In genomic region chr12:125203145-125203765, GRCh38 we compare ENCODE assay signal across 9 cellular contexts. TPM values are rescaled to one million over a fixed set of nuclear protein-coding genes. Genes with fewer than 3 reads are reported as not detected.
DNase-seq lines count a peak whose midpoint lies in the region; ATAC-seq and TF ChIP-seq lines count a peak whose summit lies in the region.
"Had no signal": no experiment of that assay in that cellular context is flagged by ENCODE, and none has a peak within 500 bp of the region (broad histone marks: within the 10 kb centered on the region; RNA-seq: fewer than 3 reads in every experiment).

No MANE protein-coding gene starts in this region.

- no peak for TF ChIP-seq POLR2A in spleen (IDR thresholded peaks at IDR 0.05)
- TF ChIP-seq POLR2A in vagina (IDR thresholded peaks at IDR 0.05) = no peak

- peak; percentile 27 to 73 for DNase-seq in NCI-H524 (lab: John Stamatoyannopoulos, UW)
- DNase-seq in NCI-H524 treated with DMSO at 0.1 percent for 48 hours (lab: John Stamatoyannopoulos, UW) = no peak
- peak; percentile 26 to 36 for DNase-seq in Kasumi-1 (lab: John Stamatoyannopoulos, UW)
- DNase-seq in cardiac fibroblast (ENCODE audit: low read depth in 2 of 2) = peak in 1 of 2 donors; percentile 26
- DNase-seq in spleen = no peak
- DNase-seq in DMS79 (lab: John Stamatoyannopoulos, UW) = no peak
- DNase-seq in vagina (ENCODE audit: extremely low spot score in 2 of 2) = no peak
- DNase-seq: NCI-H2227 treated with DMSO at 0.1 percent for 48 hours had no signal

- no peaks in the 10 kb centered on the region for H3K4me1 ChIP-seq in spleen
- H3K4me1 ChIP-seq in vagina = no peaks in the 10 kb centered on the region

- no peak overlapping the region for H3K27ac ChIP-seq in spleen
- no peak overlapping the region for H3K27ac ChIP-seq in vagina

- 19 to 35% (median 24%) methylated on average over 1 of the region's 1 CpG for WGBS in spleen, 5 donors

- intact Hi-C loops in spleen (cut with DNase I; ENCODE audit: low total_unique reads) = no loop called here
- intact Hi-C loops in vagina (cut with DNase I) = no loop called here

- H3K9me3 ChIP-seq in spleen (peaks cover 0 to 15% (median 2%) of the 10 kb centered on the region in 8 donors), vagina (no peaks in the 10 kb centered on the region)

- H3K27me3 ChIP-seq in spleen (replicated peaks in 1 of 7) (peaks cover 0 to 64% (median 0%) of the 10 kb centered on the region in 7 donors), vagina (no peaks in the 10 kb centered on the region)

- H3K36me3 ChIP-seq in spleen (no peaks in the 10 kb centered on the region), vagina (no peaks in the 10 kb centered on the region)

- TF ChIP-seq CTCF in cardiac fibroblast (IDR thresholded peaks at IDR 0.05; ENCODE audit: low read depth, low read length) (peak; percentile 57), spleen (IDR thresholded peaks at IDR 0.05 in 8 of 11, conservative IDR thresholded peaks at IDR 0.05 in 3 of 11) (peak in 7 of 11 experiments; percentile 18 to 47 (median 33)), vagina (IDR thresholded peaks at IDR 0.05) (no peak)

- no peak for ATAC-seq in GM19328 (IDR thresholded peaks at IDR 0.05; ENCODE audit: unreplicated experiment)

- H3K4me3 ChIP-seq in cardiac fibroblast (replicated peaks in 1 of 2; ENCODE audit: low read depth in 2 of 2, low read length in 2 of 2) (no peak overlapping the region), spleen (no peak overlapping the region), vagina (no peak overlapping the region)

RNA-seq across cellular contexts. Expression of gene TMEM132B, which starts 17.1 kb away (rescaled TPM):
- total RNA-seq in spleen (under 1 TPM in 6 of 7 donors, not detected in 1; 0.03 to 0.26 (median 0.11) TPM), vagina (3.2 TPM)
- under 1 TPM; 0.02 to 0.13 (median 0.02) TPM for polyA plus RNA-seq in spleen

Comparison
In these comparisons a context has a peak if more than half of its experiments do, and no peak if none do; other contexts are left out.
1. DNase-seq: peak in NCI-H524 (2 of 2) and Kasumi-1 (2 of 2); none in NCI-H524 treated with DMSO at 0.1 percent for 48 hours (single experiment), spleen (single experiment), DMS79 (single experiment) and vagina (0 of 2).
2. CTCF ChIP-seq: peak in cardiac fibroblast (single experiment) and spleen (7 of 11); none in vagina (0 of 3).